Comparison of ENCODE assay signal across 15 cellular contexts in the genomic region with DNA sequence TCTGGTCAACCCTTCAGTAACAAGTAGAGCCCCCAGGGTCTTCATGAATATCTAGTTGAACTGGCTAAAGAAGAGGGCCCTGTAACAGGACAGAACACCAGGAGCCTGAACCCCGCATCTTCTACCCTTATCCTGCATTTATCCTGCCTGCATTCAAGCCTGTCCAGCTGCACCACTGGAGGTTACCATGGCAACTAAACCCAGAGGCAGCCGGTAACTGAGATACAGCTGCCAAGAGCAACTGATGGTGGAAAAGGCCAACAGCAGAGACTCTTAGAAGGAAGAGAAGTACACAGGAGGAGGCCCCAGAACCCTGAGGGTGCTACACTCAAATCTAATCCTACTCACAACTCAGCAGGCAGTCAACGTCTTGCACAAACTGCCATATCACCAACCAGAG. TPM values are rescaled to one million over a fixed set of nuclear protein-coding genes. Genes with fewer than 3 reads are reported as not detected.
DNase-seq lines count a peak whose midpoint lies in the region; ATAC-seq and TF ChIP-seq lines count a peak whose summit lies in the region.
"Had no signal": no experiment of that assay in that cellular context is flagged by ENCODE, and none has a peak within 500 bp of the region (broad histone marks: within the 10 kb centered on the region; RNA-seq: fewer than 3 reads in every experiment).

No MANE protein-coding gene starts in this region.

- no peaks in the 10 kb centered on the region for H4K20me1 ChIP-seq in neural cell (ENCODE audit: insufficient read depth)

- H3K79me2 ChIP-seq in neural cell (replicated peaks; ENCODE audit: insufficient read depth, low read length) = peaks cover 2% of the 10 kb centered on the region

- TF ChIP-seq RAD21 in neural cell (conservative IDR thresholded peaks at IDR 0.05) = no peak

- peak; percentile 8 for DNase-seq in ELR (ENCODE audit: low read depth)
- DNase-seq in NCI-H2227 treated with DMSO at 0.1 percent for 48 hours (lab: John Stamatoyannopoulos, UW) = peak; percentile 57
- peak; percentile 30 to 57 for DNase-seq in cardiac fibroblast (ENCODE audit: low read depth in 2 of 2)
- no peak for DNase-seq in stimulated activated naive CD8-positive, alpha-beta T cell treated with anti-CD3 and anti-CD28 coated beads, Interleukin-15, Interleukin-2, amounts not matched to agents 100 U/mL and 50 U/mL, for 24 hours
- DNase-seq in NOMO-1 (lab: John Stamatoyannopoulos, UW; ENCODE audit: unreplicated experiment in 2 of 2) = no peak
- DNase-seq: activated CD4-positive, alpha-beta T cell treated with anti-CD3 and anti-CD28 coated beads for 48 hours; Calu3; MM.1S had no signal

- H3K9me3 ChIP-seq in neural cell (ENCODE audit: low read length) = no peaks in the 10 kb centered on the region
- H3K9me3 ChIP-seq: pancreas, tibial nerve had no signal

- no peaks in the 10 kb centered on the region for H3F3A ChIP-seq in neural cell (ENCODE audit: insufficient read depth, low read length, poor library complexity, severe bottlenecking)

- peak overlapping the region; percentile 68 for H3K4me2 ChIP-seq in neural cell (ENCODE audit: low read length)

- H3K9me2 ChIP-seq in neural cell (ENCODE audit: insufficient read depth, low read length) = no peaks in the 10 kb centered on the region

- H3K4me3 ChIP-seq in cardiac fibroblast (replicated peaks in 1 of 2; ENCODE audit: low read depth in 2 of 2, low read length in 2 of 2) = no peak overlapping the region
- peak overlapping the region; percentile 52 for H3K4me3 ChIP-seq in neural cell (ENCODE audit: low read length)
- H3K4me3 ChIP-seq: pancreas, tibial nerve had no signal

- peak overlapping the region; percentile 53 for H3K9ac ChIP-seq in neural cell (ENCODE audit: low read length)

- H2AFZ ChIP-seq in neural cell (ENCODE audit: low read depth, low read length) = peak overlapping the region; percentile 10

- H3K27ac ChIP-seq in neural cell (ENCODE audit: low read length) = peak overlapping the region; percentile 76
- H3K27ac ChIP-seq: pancreas, tibial nerve had no signal

- ATAC-seq in GM19324 (IDR thresholded peaks at IDR 0.05; ENCODE audit: low FRiP score, unreplicated experiment) (no peak), GM21529 (IDR thresholded peaks at IDR 0.05; ENCODE audit: unreplicated experiment) (no peak)
- ATAC-seq in stimulated activated naive CD8-positive, alpha-beta T cell treated with anti-CD3 and anti-CD28 coated beads, Interleukin-15, Interleukin-2, amounts not matched to agents 100 U/mL and 50 U/mL, for 24 hours = no peak
- ATAC-seq: left lobe of liver, pancreas, Right ventricle myocardium inferior had no signal

- H3K36me3 ChIP-seq in neural cell (ENCODE audit: insufficient read depth, low read length) = no peaks in the 10 kb centered on the region
- H3K36me3 ChIP-seq: pancreas had no signal

- no peaks in the 10 kb centered on the region for H3K27me3 ChIP-seq in neural cell (ENCODE audit: insufficient read depth, low read depth, low read length)
- H3K27me3 ChIP-seq: pancreas, tibial nerve had no signal

- no peak for TF ChIP-seq CTCF in cardiac fibroblast (IDR thresholded peaks at IDR 0.05; ENCODE audit: low read depth, low read length)
- no peak for TF ChIP-seq CTCF in neural cell (IDR thresholded peaks at IDR 0.05; ENCODE audit: poor library complexity, severe bottlenecking)

- TF ChIP-seq EP300 in neural cell (conservative IDR thresholded peaks at IDR 0.05; ENCODE audit: poor library complexity, severe bottlenecking) = peak; percentile 53

TF ChIP-seq in neural cell, 6 proteins besides CTCF, POLR2A, EP300 and RAD21:
- no peak for TF ChIP-seq TAF1 (IDR thresholded peaks at IDR 0.05; ENCODE audit: low read depth)
- peak; percentile 53 for TF ChIP-seq POLR2AphosphoS5 (IDR thresholded peaks at IDR 0.05)
- TF ChIP-seq, protein P1, sequence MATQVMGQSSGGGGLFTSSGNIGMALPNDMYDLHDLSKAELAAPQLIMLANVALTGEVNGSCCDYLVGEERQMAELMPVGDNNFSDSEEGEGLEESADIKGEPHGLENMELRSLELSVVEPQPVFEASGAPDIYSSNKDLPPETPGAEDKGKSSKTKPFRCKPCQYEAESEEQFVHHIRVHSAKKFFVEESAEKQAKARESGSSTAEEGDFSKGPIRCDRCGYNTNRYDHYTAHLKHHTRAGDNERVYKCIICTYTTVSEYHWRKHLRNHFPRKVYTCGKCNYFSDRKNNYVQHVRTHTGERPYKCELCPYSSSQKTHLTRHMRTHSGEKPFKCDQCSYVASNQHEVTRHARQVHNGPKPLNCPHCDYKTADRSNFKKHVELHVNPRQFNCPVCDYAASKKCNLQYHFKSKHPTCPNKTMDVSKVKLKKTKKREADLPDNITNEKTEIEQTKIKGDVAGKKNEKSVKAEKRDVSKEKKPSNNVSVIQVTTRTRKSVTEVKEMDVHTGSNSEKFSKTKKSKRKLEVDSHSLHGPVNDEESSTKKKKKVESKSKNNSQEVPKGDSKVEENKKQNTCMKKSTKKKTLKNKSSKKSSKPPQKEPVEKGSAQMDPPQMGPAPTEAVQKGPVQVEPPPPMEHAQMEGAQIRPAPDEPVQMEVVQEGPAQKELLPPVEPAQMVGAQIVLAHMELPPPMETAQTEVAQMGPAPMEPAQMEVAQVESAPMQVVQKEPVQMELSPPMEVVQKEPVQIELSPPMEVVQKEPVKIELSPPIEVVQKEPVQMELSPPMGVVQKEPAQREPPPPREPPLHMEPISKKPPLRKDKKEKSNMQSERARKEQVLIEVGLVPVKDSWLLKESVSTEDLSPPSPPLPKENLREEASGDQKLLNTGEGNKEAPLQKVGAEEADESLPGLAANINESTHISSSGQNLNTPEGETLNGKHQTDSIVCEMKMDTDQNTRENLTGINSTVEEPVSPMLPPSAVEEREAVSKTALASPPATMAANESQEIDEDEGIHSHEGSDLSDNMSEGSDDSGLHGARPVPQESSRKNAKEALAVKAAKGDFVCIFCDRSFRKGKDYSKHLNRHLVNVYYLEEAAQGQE (IDR thresholded peaks at IDR 0.05; ENCODE audit: borderline replicate concordance) = peak; percentile 47
- TF ChIP-seq EZH2 (IDR thresholded peaks at IDR 0.05; ENCODE audit: borderline replicate concordance, insufficient read depth, low read length, poor library complexity, severe bottlenecking) = no peak
- peak; percentile 30 for TF ChIP-seq SMC3 (conservative IDR thresholded peaks at IDR 0.05; ENCODE audit: poor library complexity)
- TF ChIP-seq MXI1 (conservative IDR thresholded peaks at IDR 0.05; ENCODE audit: poor library complexity, severe bottlenecking) = peak; percentile 38

RNA-seq across cellular contexts. Expression of a gene that starts 3.7 kb away (rescaled TPM):
- 23.8 and 26.1 TPM in 2 replicates for polyA plus RNA-seq in neural cell
- polyA minus RNA-seq in neural cell = 62.3 and 63.5 TPM in 2 replicates

RNA-seq across cellular contexts. Expression of a gene that starts 47.3 kb away (rescaled TPM):
- polyA plus RNA-seq in neural cell = 1.5 and 7.1 TPM in 2 replicates
- polyA minus RNA-seq in neural cell = 2.1 and 2.2 TPM in 2 replicates

Comparison
In these comparisons a context has a peak if more than half of its experiments do, and no peak if none do; other contexts are left out.
1. DNase-seq: peak in ELR (single experiment), NCI-H2227 treated with DMSO at 0.1 percent for 48 hours (single experiment) and cardiac fibroblast (2 of 2); none in stimulated activated naive CD8-positive, alpha-beta T cell treated with anti-CD3 and anti-CD28 coated beads, Interleukin-15, Interleukin-2, amounts not matched to agents 100 U/mL and 50 U/mL, for 24 hours (single experiment) and NOMO-1 (0 of 2).